20 cellular contexts compared by ENCODE assay signal in the genomic region with DNA sequence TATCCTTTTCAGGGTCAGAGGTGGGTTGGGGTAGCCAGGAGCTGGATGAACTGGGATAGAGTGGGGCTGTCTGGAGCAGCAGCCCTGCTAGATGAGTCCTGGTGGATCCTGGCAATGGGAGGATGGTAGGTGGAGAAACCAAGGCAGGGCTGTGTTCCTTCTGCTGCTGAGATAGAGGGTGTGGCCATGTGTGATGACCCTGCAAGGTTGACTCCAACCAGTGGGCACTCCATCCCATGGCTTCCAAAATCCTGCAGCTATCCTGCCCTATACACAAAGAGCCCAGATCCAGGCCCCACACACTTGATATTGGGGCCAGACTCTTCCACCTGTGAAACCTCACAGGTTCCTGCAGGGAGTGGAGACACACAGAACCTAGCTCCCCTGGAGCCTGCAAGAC. TPM values are rescaled to one million over a fixed set of nuclear protein-coding genes. Genes with fewer than 3 reads are reported as not detected.
DNase-seq lines count a peak whose midpoint lies in the region; ATAC-seq and TF ChIP-seq lines count a peak whose summit lies in the region.
"Had no signal": no experiment of that assay in that cellular context is flagged by ENCODE, and none has a peak within 500 bp of the region (broad histone marks: within the 10 kb centered on the region; RNA-seq: fewer than 3 reads in every experiment).

No MANE protein-coding gene starts in this region.

- H3K36me3 ChIP-seq in mammary epithelial cell (ENCODE audit: insufficient read depth, low read length): peaks cover 8% of the 10 kb centered on the region
- H3K36me3 ChIP-seq in Caco-2 (ENCODE audit: control insufficient read depth, insufficient read depth, low read length): peaks cover 1% of the 10 kb centered on the region; the same call in 1 of the 2 replicates

- no peak overlapping the region for H2AFZ ChIP-seq in mammary epithelial cell (ENCODE audit: low read depth, low read length)

- POLR2A ChIA-PET in MCF 10A (lab: Yijun Ruan, JAX) (interaction anchor here (2.5 kb wide), 1 partner anchor 46 kb away, joined by 9 read pairs; a partner anchor contains a TSS), activated B cell treated with CpG ODN at 0.5 μM for 24 hours (lab: Charles Lee) (no interaction called here), Caco-2 (lab: Charles Lee) (no interaction called here)

- H3K4me3 Mint-ChIP-seq in MCF 10A (ENCODE audit: unreplicated experiment) (peak overlapping the region; percentile 23), activated B cell treated with CpG ODN at 0.5 μM for 24 hours (no peak overlapping the region), glutamatergic neuron (ENCODE audit: unreplicated experiment) (peak overlapping the region; percentile 57), Caco-2 (ENCODE audit: unreplicated experiment) (no peak overlapping the region)

- BruUV-seq in MCF 10A (replicated peaks; lab: Mats Ljungman, UMichigan): no TSS peak
- BruUV-seq in mammary epithelial cell (replicated peaks; lab: Mats Ljungman, UMichigan): no TSS peak
- no TSS peak for BruUV-seq in Caco-2 (replicated peaks; lab: Mats Ljungman, UMichigan)

- DNase-seq in MCF 10A (ENCODE audit: unreplicated experiment): no peak
- DNase-seq in mammary epithelial cell: no peak
- no peak for DNase-seq in activated B cell treated with CpG ODN at 0.5 μM for 24 hours
- DNase-seq in glutamatergic neuron: no peak
- DNase-seq in Caco-2: no peak
- DNase-seq in NOMO-1 (lab: John Stamatoyannopoulos, UW; ENCODE audit: unreplicated experiment in 2 of 2): no peak
- DNase-seq: activated CD4-positive, alpha-beta T cell treated with anti-CD3 and anti-CD28 coated beads, Interleukin-2, amount 50 U/mL, for 48 hours; DND-41; dorsolateral prefrontal cortex; gastrocnemius medialis; NCI-H1930; RPMI8226; small intestine; stimulated activated CD4-positive, alpha-beta T cell treated with anti-CD3 and anti-CD28 coated beads, Interleukin-4, amount 100 ng/mL, for 24 hours; SW 1271 had no signal

- in situ Hi-C loops in mammary epithelial cell (cut with MboI; ENCODE audit: low sequenced_read_pairs in 2 of 2): no loop called here

- H3K4me3 ChIP-seq in mammary epithelial cell (replicated peaks in 1 of 3; ENCODE audit: insufficient read depth in 1 of 3, low read depth in 2 of 3, low read length in 3 of 3) (no peak overlapping the region), Caco-2 (ENCODE audit: low read depth, low read length) (no peak overlapping the region)
- H3K4me3 ChIP-seq: dorsolateral prefrontal cortex, gastrocnemius medialis had no signal

- H3K27me3 ChIP-seq in mammary epithelial cell (ENCODE audit: insufficient read depth, low read length) (no peaks in the 10 kb centered on the region), Caco-2 (replicated peaks; ENCODE audit: control insufficient read depth, insufficient read depth, low read length) (no peaks in the 10 kb centered on the region)
- H3K27me3 ChIP-seq: dorsolateral prefrontal cortex, gastrocnemius medialis had no signal

- H3K27ac Mint-ChIP-seq in MCF 10A (ENCODE audit: low read depth, unreplicated experiment) (no peak overlapping the region), activated B cell treated with CpG ODN at 0.5 μM for 24 hours (peak overlapping the region; percentile 56), glutamatergic neuron (ENCODE audit: unreplicated experiment) (no peak overlapping the region), Caco-2 (ENCODE audit: unreplicated experiment) (no peak overlapping the region)

- no peak overlapping the region for H3K27ac ChIP-seq in mammary epithelial cell (ENCODE audit: insufficient read depth, low read depth, low read length)
- H3K27ac ChIP-seq: gastrocnemius medialis, KMS-11, VCaP had no signal

- CTCF ChIA-PET in MCF 10A (lab: Yijun Ruan, JAX) (no interaction called here), mammary epithelial cell (lab: Charles Lee; ENCODE audit: low non-redundant PET) (no interaction called here), activated B cell treated with CpG ODN at 0.5 μM for 24 hours (lab: Charles Lee) (no interaction called here), Caco-2 (lab: Charles Lee) (no interaction called here)

- intact Hi-C loops in MCF 10A (cut with micrococcal nuclease): no loop called here
- intact Hi-C loops in mammary epithelial cell (cut with micrococcal nuclease): no loop called here
- intact Hi-C loops in activated B cell treated with CpG ODN at 0.5 μM for 24 hours (cut with micrococcal nuclease): no loop called here
- intact Hi-C loops in Caco-2 (cut with micrococcal nuclease; ENCODE audit: unreplicated experiment): loop anchor here (2.0 kb wide), 1 partner anchor 73 kb away; no protein-coding TSS in a partner anchor

- H3K9me3 ChIP-seq in mammary epithelial cell (replicated peaks; ENCODE audit: insufficient read depth, low read length) (no peaks in the 10 kb centered on the region), Caco-2 (no peaks in the 10 kb centered on the region)
- H3K9me3 ChIP-seq: gastrocnemius medialis had no signal

- TF ChIP-seq CTCF in MCF 10A (IDR thresholded peaks at IDR 0.05; ENCODE audit: unreplicated experiment) (no peak), mammary epithelial cell (conservative IDR thresholded peaks at IDR 0.05 in 1 of 2, IDR thresholded peaks at IDR 0.05 in 1 of 2; ENCODE audit: extremely low read depth in 1 of 2, insufficient read depth in 1 of 2, low read depth in 1 of 2, low read length in 2 of 2) (no peak), activated B cell treated with CpG ODN at 0.5 μM for 24 hours (IDR thresholded peaks at IDR 0.05) (no peak), glutamatergic neuron (IDR thresholded peaks at IDR 0.05; ENCODE audit: partially characterized antibody, unreplicated experiment) (no peak), Caco-2 (IDR thresholded peaks at IDR 0.05; ENCODE audit: insufficient read depth in 1 of 2, low read depth in 1 of 2, low read length in 1 of 2, severe bottlenecking in 1 of 2, unreplicated experiment in 1 of 2) (no peak)

- no peaks in the 10 kb centered on the region for H3K9me3 Mint-ChIP-seq in MCF 10A (ENCODE audit: unreplicated experiment)
- no peaks in the 10 kb centered on the region for H3K9me3 Mint-ChIP-seq in activated B cell treated with CpG ODN at 0.5 μM for 24 hours
- H3K9me3 Mint-ChIP-seq in glutamatergic neuron (ENCODE audit: unreplicated experiment): peaks cover 9% of the 10 kb centered on the region
- no peaks in the 10 kb centered on the region for H3K9me3 Mint-ChIP-seq in Caco-2 (ENCODE audit: unreplicated experiment)

- dilution Hi-C loops in mammary epithelial cell (cut with HindIII; ENCODE audit: low sequenced_read_pairs): no loop called here

- H3K4me1 Mint-ChIP-seq in MCF 10A (ENCODE audit: insufficient read depth, unreplicated experiment) (peaks cover 10% of the 10 kb centered on the region), activated B cell treated with CpG ODN at 0.5 μM for 24 hours (peaks cover 23% of the 10 kb centered on the region), glutamatergic neuron (ENCODE audit: low read depth, unreplicated experiment) (peaks cover 5% of the 10 kb centered on the region), Caco-2 (ENCODE audit: low read depth, unreplicated experiment) (no peaks in the 10 kb centered on the region)

- H3K36me3 Mint-ChIP-seq in MCF 10A (ENCODE audit: insufficient read depth, unreplicated experiment): peaks cover 63% of the 10 kb centered on the region
- peaks cover 29% of the 10 kb centered on the region for H3K36me3 Mint-ChIP-seq in activated B cell treated with CpG ODN at 0.5 μM for 24 hours (ENCODE audit: low read depth)
- no peaks in the 10 kb centered on the region for H3K36me3 Mint-ChIP-seq in glutamatergic neuron (ENCODE audit: unreplicated experiment)
- peaks cover 42% of the 10 kb centered on the region for H3K36me3 Mint-ChIP-seq in Caco-2 (ENCODE audit: insufficient read depth, unreplicated experiment)

- no peak overlapping the region for H3K4me2 ChIP-seq in mammary epithelial cell (ENCODE audit: insufficient read depth, low read depth, low read length)

- ATAC-seq in activated B cell treated with CpG ODN at 0.5 μM for 24 hours (ENCODE audit: low read depth): no peak
- no peak for ATAC-seq in GM19467 (IDR thresholded peaks at IDR 0.05; ENCODE audit: unreplicated experiment)
- no peak for ATAC-seq in GM19328 (IDR thresholded peaks at IDR 0.05; ENCODE audit: unreplicated experiment)
- ATAC-seq: esophagus mucosa, gastrocnemius medialis had no signal

- H4K20me1 ChIP-seq in mammary epithelial cell (ENCODE audit: insufficient read depth, low read length): no peaks in the 10 kb centered on the region

- H3K9ac ChIP-seq in mammary epithelial cell (ENCODE audit: insufficient read depth, low read length): no peak overlapping the region
- H3K9ac ChIP-seq: KMS-11 had no signal

- H3K27me3 Mint-ChIP-seq in MCF 10A (ENCODE audit: insufficient read depth, unreplicated experiment): no peaks in the 10 kb centered on the region
- H3K27me3 Mint-ChIP-seq in activated B cell treated with CpG ODN at 0.5 μM for 24 hours: no peaks in the 10 kb centered on the region
- peaks cover 14% of the 10 kb centered on the region for H3K27me3 Mint-ChIP-seq in glutamatergic neuron (ENCODE audit: unreplicated experiment)
- no peaks in the 10 kb centered on the region for H3K27me3 Mint-ChIP-seq in Caco-2 (ENCODE audit: insufficient read depth, unreplicated experiment)

- H3K4me1 ChIP-seq in mammary epithelial cell (ENCODE audit: insufficient read depth, low read length) (peaks cover 19% of the 10 kb centered on the region), Caco-2 (peaks cover 5% of the 10 kb centered on the region; the same call in 1 of the 2 replicates)

- peaks cover 14% of the 10 kb centered on the region for H3K79me2 ChIP-seq in mammary epithelial cell (ENCODE audit: insufficient read depth, low read length)

RNA-seq across cellular contexts. Expression of a gene that starts 2.4 kb away (rescaled TPM):
- 8.3 and 10.3 TPM in 2 replicates for total RNA-seq in MCF 10A (2022)
- 1 to 10 TPM; 6.1 to 9.3 TPM for total RNA-seq in mammary epithelial cell
- polyA plus RNA-seq in mammary epithelial cell: 4.5 TPM
- polyA minus RNA-seq in mammary epithelial cell: 6.6 TPM
- 9.6 and 10.4 TPM in 2 replicates for total RNA-seq in activated B cell treated with CpG ODN at 0.5 μM for 24 hours
- 11.9 TPM for total RNA-seq in glutamatergic neuron (ENCODE audit: unreplicated experiment)
- 8.6 and 9.7 TPM in 2 replicates for total RNA-seq in Caco-2 (2022)

RNA-seq across cellular contexts. Expression of a gene that starts 6.9 kb away (rescaled TPM):
- total RNA-seq in MCF 10A (2022): 6.5 and 7.9 TPM in 2 replicates
- 10 to 100 TPM; 12.7 to 28.7 TPM for total RNA-seq in mammary epithelial cell
- polyA plus RNA-seq in mammary epithelial cell: 8.4 TPM
- polyA minus RNA-seq in mammary epithelial cell: 7.2 TPM
- 11.8 and 13.1 TPM in 2 replicates for total RNA-seq in activated B cell treated with CpG ODN at 0.5 μM for 24 hours
- 15.8 TPM for total RNA-seq in glutamatergic neuron (ENCODE audit: unreplicated experiment)
- 9.8 and 10.6 TPM in 2 replicates for total RNA-seq in Caco-2 (2022)

RNA-seq across cellular contexts. Expression of a gene that starts 22.4 kb away (rescaled TPM):
- total RNA-seq in MCF 10A (2022): 4.7 and 7.2 TPM in 2 replicates
- 10 to 100 TPM in 1 of 2 donors, 1 to 10 TPM in 1; 8.3 to 14.2 TPM for total RNA-seq in mammary epithelial cell
- 4.1 TPM for polyA plus RNA-seq in mammary epithelial cell
- 4.8 TPM for polyA minus RNA-seq in mammary epithelial cell
- total RNA-seq in activated B cell treated with CpG ODN at 0.5 μM for 24 hours: 11.1 and 11.7 TPM in 2 replicates
- total RNA-seq in glutamatergic neuron (ENCODE audit: unreplicated experiment): 9.9 TPM
- 4.6 and 6.8 TPM in 2 replicates for total RNA-seq in Caco-2 (2022)

RNA-seq across cellular contexts. Expression of a gene that starts 33.8 kb away (rescaled TPM):
- not detected in 2 replicates for total RNA-seq in MCF 10A (2022)
- 1 to 10 TPM; 1.3 to 3.7 TPM for total RNA-seq in mammary epithelial cell
- 1.5 TPM for polyA plus RNA-seq in mammary epithelial cell
- 6.0 TPM for polyA minus RNA-seq in mammary epithelial cell
- 9.2 and 10.4 TPM in 2 replicates for total RNA-seq in activated B cell treated with CpG ODN at 0.5 μM for 24 hours
- 4.9 TPM for total RNA-seq in glutamatergic neuron (ENCODE audit: unreplicated experiment)
- total RNA-seq in Caco-2 (2022): not detected in 2 replicates

RNA-seq across cellular contexts. Expression of a gene that starts 38.0 kb away (rescaled TPM):
- total RNA-seq in MCF 10A (2022): 14.7 and 22.5 TPM in 2 replicates
- total RNA-seq in mammary epithelial cell: 10 to 100 TPM in 1 of 2 donors, 1 to 10 TPM in 1; 4.5 to 12.6 TPM
- polyA plus RNA-seq in mammary epithelial cell: 24.7 TPM
- polyA minus RNA-seq in mammary epithelial cell: 34.1 TPM
- 8.0 and 10.2 TPM in 2 replicates for total RNA-seq in activated B cell treated with CpG ODN at 0.5 μM for 24 hours
- total RNA-seq in glutamatergic neuron (ENCODE audit: unreplicated experiment): 7.4 TPM
- total RNA-seq in Caco-2 (2022): 10.3 and 12.5 TPM in 2 replicates

Comparison
In these comparisons a context has a peak if more than half of its experiments do, and no peak if none do; other contexts are left out.
1. H3K4me3 Mint-ChIP-seq: peak in MCF 10A (single experiment) and glutamatergic neuron (single experiment); none in activated B cell treated with CpG ODN at 0.5 μM for 24 hours (single experiment) and Caco-2 (single experiment).